In the genomic region with DNA sequence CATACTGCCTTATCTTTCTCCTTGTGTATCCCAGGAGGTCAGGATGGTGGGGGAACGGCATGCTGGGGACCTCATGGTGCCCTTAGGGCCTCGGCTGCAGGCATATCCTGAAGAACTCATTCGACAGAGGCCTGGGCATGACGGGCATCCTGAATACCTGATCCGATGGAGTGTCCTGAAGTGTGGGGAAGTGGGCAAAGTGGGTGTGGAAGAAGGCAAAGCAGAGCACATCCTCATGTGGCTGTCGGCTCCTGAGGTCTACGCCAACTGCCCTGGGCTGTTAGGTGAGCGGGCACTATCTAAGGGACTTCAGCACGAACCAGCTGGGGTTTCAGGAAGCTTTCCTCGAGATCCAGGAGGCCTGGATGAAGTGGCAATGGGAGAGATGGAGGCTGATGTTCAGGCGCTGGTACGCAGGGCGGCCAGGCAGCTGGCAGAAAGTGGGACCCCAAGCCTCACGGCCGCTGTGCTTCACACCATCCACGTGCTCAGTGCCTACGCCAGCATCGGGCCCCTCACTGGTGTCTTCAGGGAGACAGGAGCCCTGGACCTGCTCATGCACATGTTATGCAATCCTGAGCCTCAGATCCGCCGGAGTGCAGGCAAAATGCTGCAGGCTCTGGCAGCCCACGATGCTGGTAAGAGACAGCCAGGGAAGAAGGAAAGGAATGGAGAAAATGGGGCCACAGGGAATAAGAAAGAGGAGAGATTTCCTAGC, we compare ENCODE assay signal across 17 cellular contexts. TPM values are rescaled to one million over a fixed set of nuclear protein-coding genes. Genes with fewer than 3 reads are reported as not detected.
DNase-seq lines count a peak whose midpoint lies in the region; ATAC-seq and TF ChIP-seq lines count a peak whose summit lies in the region.
"Had no signal": no experiment of that assay in that cellular context is flagged by ENCODE, and none has a peak within 500 bp of the region (broad histone marks: within the 10 kb centered on the region; RNA-seq: fewer than 3 reads in every experiment).

No MANE protein-coding gene starts in this region.

- peaks cover 32% of the 10 kb centered on the region for H3K36me3 ChIP-seq in CD4-positive, CD25-positive, alpha-beta regulatory T cell (ENCODE audit: control insufficient read depth, insufficient read depth, low read length)
- H3K36me3 ChIP-seq in HCT116 (ENCODE audit: control insufficient read depth in 1 of 2, insufficient read depth in 2 of 2, low read length in 2 of 2), result peaks cover 2 to 7% of the 10 kb centered on the region in 2 experiments; a peak in 2 of 4 replicates

- CTCF ChIA-PET in HCT116 (lab: Charles Lee), result no interaction called here

- H3K4me1 Mint-ChIP-seq in CD4-positive, CD25-positive, alpha-beta regulatory T cell, result peaks cover 11 to 63% (median 40%) of the 10 kb centered on the region in 4 donors
- peaks cover 41% of the 10 kb centered on the region for H3K4me1 Mint-ChIP-seq in brain
- peaks cover 30 to 41% of the 10 kb centered on the region in 2 donors for H3K4me1 Mint-ChIP-seq in natural killer cell treated with Interleukin-12 subunit alpha and Interleukin-12 subunit beta and Interleukin-15 and Interleukin-18, amount 100 ng/mL, for 72 hours (ENCODE audit: low read depth in 2 of 2)

- H3K4me3 Mint-ChIP-seq in CD4-positive, CD25-positive, alpha-beta regulatory T cell, result peak overlapping the region; percentile 34 to 91 (median 76)
- H3K4me3 Mint-ChIP-seq in brain, result peak overlapping the region; percentile 28 to 91 (median 57)
- peak overlapping the region; percentile 99 for H3K4me3 Mint-ChIP-seq in natural killer cell treated with Interleukin-12 subunit alpha and Interleukin-12 subunit beta and Interleukin-15 and Interleukin-18, amount 100 ng/mL, for 72 hours
- H3K4me3 Mint-ChIP-seq: endodermal cell had no signal

- H3K36me3 Mint-ChIP-seq in CD4-positive, CD25-positive, alpha-beta regulatory T cell, result peaks cover 20% of the 10 kb centered on the region
- peaks cover 33% of the 10 kb centered on the region for H3K36me3 Mint-ChIP-seq in brain
- H3K36me3 Mint-ChIP-seq in natural killer cell treated with Interleukin-12 subunit alpha and Interleukin-12 subunit beta and Interleukin-15 and Interleukin-18, amount 100 ng/mL, for 72 hours, result peaks cover 7% of the 10 kb centered on the region

- intact Hi-C loops in HCT116 (cut with micrococcal nuclease), result no loop called here

- no peak for TF ChIP-seq POLR2A in HCT116 (IDR thresholded peaks at IDR 0.05; ENCODE audit: borderline replicate concordance, extremely low read depth, insufficient read depth, insufficient read length)

- H3K4me3 ChIP-seq in CD4-positive, CD25-positive, alpha-beta regulatory T cell (ENCODE audit: low read depth, low read length), result peak overlapping the region; percentile 49
- no peak overlapping the region for H3K4me3 ChIP-seq in HCT116 (replicated peaks in 1 of 2; ENCODE audit: low read depth in 1 of 2, low read length in 2 of 2)
- H3K4me3 ChIP-seq: HAP-1, prostate gland had no signal

- H3K79me2 ChIP-seq in HCT116 (ENCODE audit: insufficient read depth, low read length), result peaks cover 6% of the 10 kb centered on the region

- TF ChIP-seq CTCF in HCT116 (IDR thresholded peaks at IDR 0.05 in 2 of 3, conservative IDR thresholded peaks at IDR 0.05 in 1 of 3; ENCODE audit: borderline replicate concordance in 1 of 3, insufficient read depth in 1 of 3, low read depth in 2 of 3, low read length in 2 of 3), result no peak
- no peak for TF ChIP-seq CTCF in brain (conservative IDR thresholded peaks at IDR 0.05)

- H3K4me1 ChIP-seq in CD4-positive, CD25-positive, alpha-beta regulatory T cell (ENCODE audit: control insufficient read depth, insufficient read depth, low read length, poor library complexity, severe bottlenecking), result peaks cover 48% of the 10 kb centered on the region
- H3K4me1 ChIP-seq in HCT116 (ENCODE audit: control insufficient read depth in 1 of 2, insufficient read depth in 2 of 2, low read length in 2 of 2), result peaks cover 2 to 28% of the 10 kb centered on the region in 2 experiments; a peak in 3 of 4 replicates

- no peaks in the 10 kb centered on the region for H4K20me1 ChIP-seq in HCT116 (ENCODE audit: insufficient read depth)

- in situ Hi-C loops in G401 (cut with HindIII; ENCODE audit: low sequenced_read_pairs), result no loop called here

- H3K4me2 ChIP-seq in HCT116 (ENCODE audit: low read length), result no peak overlapping the region

- no peak for ATAC-seq in CD4-positive, CD25-positive, alpha-beta regulatory T cell (ENCODE audit: low read depth in 2 of 2)
- ATAC-seq in HCT116 (no peak), HG02623 (IDR thresholded peaks at IDR 0.05; ENCODE audit: unreplicated experiment) (no peak)
- no peak for ATAC-seq in natural killer cell treated with Interleukin-12 subunit alpha and Interleukin-12 subunit beta and Interleukin-15 and Interleukin-18, amount 100 ng/mL, for 72 hours

- no peaks in the 10 kb centered on the region for H3K9me2 ChIP-seq in HCT116 (ENCODE audit: insufficient read depth)

- H3K27ac Mint-ChIP-seq in CD4-positive, CD25-positive, alpha-beta regulatory T cell, result peak overlapping the region; percentile 30 to 89 (median 79)
- peak overlapping the region in 3 of 5 experiments; percentile 8 to 96 (median 68) for H3K27ac Mint-ChIP-seq in brain
- peak overlapping the region in 1 of 2 donors; percentile 15 for H3K27ac Mint-ChIP-seq in natural killer cell treated with Interleukin-12 subunit alpha and Interleukin-12 subunit beta and Interleukin-15 and Interleukin-18, amount 100 ng/mL, for 72 hours
- H3K27ac Mint-ChIP-seq: endodermal cell, type B pancreatic cell had no signal

- no peak for TF ChIP-seq RAD21 in HCT116 (IDR thresholded peaks at IDR 0.05; ENCODE audit: low read depth)

- H2AFZ ChIP-seq in HCT116 (ENCODE audit: low read depth, low read length, poor library complexity, severe bottlenecking), result no peak overlapping the region

- no peak overlapping the region for H3K9ac ChIP-seq in HCT116 (ENCODE audit: low read length)

- no peak overlapping the region for H3K27ac ChIP-seq in CD4-positive, CD25-positive, alpha-beta regulatory T cell (ENCODE audit: insufficient read depth, low read length, poor library complexity, severe bottlenecking)
- no peak overlapping the region for H3K27ac ChIP-seq in HCT116 (ENCODE audit: low read depth, low read length)
- H3K27ac ChIP-seq: prostate gland had no signal

- H3K9me3 ChIP-seq in CD4-positive, CD25-positive, alpha-beta regulatory T cell (ENCODE audit: control insufficient read depth in 2 of 2, low read length in 2 of 2), result no peaks in the 10 kb centered on the region
- no peaks in the 10 kb centered on the region for H3K9me3 ChIP-seq in HCT116 (ENCODE audit: control insufficient read depth in 1 of 2, insufficient read depth in 1 of 2, low read depth in 1 of 2, low read length in 2 of 2)
- H3K9me3 ChIP-seq: HAP-1, prostate gland had no signal

- POLR2A ChIA-PET in HCT116 (lab: Charles Lee), result no interaction called here

- no peaks in the 10 kb centered on the region for H3K27me3 Mint-ChIP-seq in CD4-positive, CD25-positive, alpha-beta regulatory T cell
- peaks cover 10% of the 10 kb centered on the region for H3K27me3 Mint-ChIP-seq in brain
- H3K27me3 Mint-ChIP-seq in natural killer cell treated with Interleukin-12 subunit alpha and Interleukin-12 subunit beta and Interleukin-15 and Interleukin-18, amount 100 ng/mL, for 72 hours, result no peaks in the 10 kb centered on the region
- H3K27me3 Mint-ChIP-seq: type B pancreatic cell had no signal

- DNase-seq in CD4-positive, CD25-positive, alpha-beta regulatory T cell, result no peak
- DNase-seq in HCT116 (ENCODE audit: low read depth, low spot score) (no peak), NCI-H1417 (lab: John Stamatoyannopoulos, UW) (no peak), OCI-M1 (lab: John Stamatoyannopoulos, UW) (no peak), G401 (ENCODE audit: low spot score) (no peak)
- DNase-seq in natural killer cell treated with Interleukin-12 subunit alpha and Interleukin-12 subunit beta and Interleukin-15 and Interleukin-18, amount 100 ng/mL, for 72 hours (ENCODE audit: low spot score), result no peak
- DNase-seq: activated effector memory CD4-positive, alpha-beta T cell treated with Interleukin-2 at 50 U/mL for 16 hours; C1 segment of cervical spinal cord; endodermal cell; NCI-H187 treated with DMSO at 0.1 percent for 48 hours; NCI-H69 had no signal

- RAD21 ChIA-PET in HCT116 (lab: Charles Lee; ENCODE audit: low non-redundant PET in 1 of 2, low total read pairs in 2 of 2, uncharacterized antibody in 2 of 2, unreplicated experiment in 2 of 2), result no interaction called here

- H3K27me3 ChIP-seq in CD4-positive, CD25-positive, alpha-beta regulatory T cell (ENCODE audit: control insufficient read depth, insufficient read depth, low read length), result no peaks in the 10 kb centered on the region
- no peaks in the 10 kb centered on the region for H3K27me3 ChIP-seq in HCT116 (ENCODE audit: insufficient read depth, low read length)

- BruUV-seq in HCT116 (replicated peaks; lab: Mats Ljungman, UMichigan), result TSS peak; percentile 31

- peaks cover 0 to 2% (median 0%) of the 10 kb centered on the region in 7 donors for H3K9me3 Mint-ChIP-seq in CD4-positive, CD25-positive, alpha-beta regulatory T cell
- no peaks in the 10 kb centered on the region for H3K9me3 Mint-ChIP-seq in brain
- no peaks in the 10 kb centered on the region for H3K9me3 Mint-ChIP-seq in natural killer cell treated with Interleukin-12 subunit alpha and Interleukin-12 subunit beta and Interleukin-15 and Interleukin-18, amount 100 ng/mL, for 72 hours
- H3K9me3 Mint-ChIP-seq: endodermal cell, type B pancreatic cell had no signal

RNA-seq across cellular contexts. Expression of gene CUL9, which starts 2.4 kb away (rescaled TPM):
- total RNA-seq in CD4-positive, CD25-positive, alpha-beta regulatory T cell, result 81.2 TPM
- 10 to 100 TPM; 22.5 to 26.0 (median 23.8) TPM for polyA plus RNA-seq in CD4-positive, CD25-positive, alpha-beta regulatory T cell
- total RNA-seq in HCT116 (2021; ENCODE audit: unreplicated experiment), result 36.5 TPM
- polyA plus RNA-seq in HCT116 (2012), result 24.1 and 27.1 TPM in 2 replicates
- 44.6 TPM for polyA plus RNA-seq in brain (ENCODE audit: insufficient read depth, low read depth, low replicate concordance)
- 10 to 100 TPM; 41.5 to 85.8 TPM for total RNA-seq in natural killer cell treated with Interleukin-12 subunit alpha and Interleukin-12 subunit beta and Interleukin-15 and Interleukin-18, amount 100 ng/mL, for 72 hours
- total RNA-seq in G401 (2014; rRNA removed; shearing (Covaris generic)), result 0.98 and 8.9 TPM in 2 replicates

RNA-seq across cellular contexts. Expression of gene SRF, which starts 13.4 kb away (rescaled TPM):
- 24.0 TPM for total RNA-seq in CD4-positive, CD25-positive, alpha-beta regulatory T cell
- 1 to 10 TPM; 3.3 to 5.8 (median 4.5) TPM for polyA plus RNA-seq in CD4-positive, CD25-positive, alpha-beta regulatory T cell
- total RNA-seq in HCT116 (2021; ENCODE audit: unreplicated experiment), result 28.1 TPM
- polyA plus RNA-seq in HCT116 (2012), result 28.0 and 36.9 TPM in 2 replicates
- polyA plus RNA-seq in brain (ENCODE audit: insufficient read depth, low read depth, low replicate concordance), result 16.8 TPM
- 10 to 100 TPM; 56.8 to 70.4 TPM for total RNA-seq in natural killer cell treated with Interleukin-12 subunit alpha and Interleukin-12 subunit beta and Interleukin-15 and Interleukin-18, amount 100 ng/mL, for 72 hours
- total RNA-seq in G401 (2014; rRNA removed; shearing (Covaris generic)), result 43.1 and 46.2 TPM in 2 replicates

RNA-seq across cellular contexts. Expression of gene DNPH1, which starts 44.9 kb away (rescaled TPM):
- 36.6 TPM for total RNA-seq in CD4-positive, CD25-positive, alpha-beta regulatory T cell
- 100 to 1,000 TPM; 190 to 234 (median 206) TPM for polyA plus RNA-seq in CD4-positive, CD25-positive, alpha-beta regulatory T cell
- total RNA-seq in HCT116 (2021; ENCODE audit: unreplicated experiment), result 117 TPM
- polyA plus RNA-seq in HCT116 (2012), result 174 and 177 TPM in 2 replicates
- 91.3 TPM for polyA plus RNA-seq in brain (ENCODE audit: insufficient read depth, low read depth, low replicate concordance)
- 10 to 100 TPM; 15.0 to 32.5 TPM for total RNA-seq in natural killer cell treated with Interleukin-12 subunit alpha and Interleukin-12 subunit beta and Interleukin-15 and Interleukin-18, amount 100 ng/mL, for 72 hours
- total RNA-seq in G401 (2014; rRNA removed; shearing (Covaris generic)), result 223 and 291 TPM in 2 replicates

RNA-seq across cellular contexts. Expression of gene TTBK1, which starts 58.9 kb away (rescaled TPM):
- 0.22 TPM for total RNA-seq in CD4-positive, CD25-positive, alpha-beta regulatory T cell
- polyA plus RNA-seq in CD4-positive, CD25-positive, alpha-beta regulatory T cell, result not detected
- not detected for total RNA-seq in HCT116 (2021; ENCODE audit: unreplicated experiment)
- not detected in 2 replicates for polyA plus RNA-seq in HCT116 (2012)
- 37.9 TPM for polyA plus RNA-seq in brain (ENCODE audit: insufficient read depth, low read depth, low replicate concordance)
- total RNA-seq in natural killer cell treated with Interleukin-12 subunit alpha and Interleukin-12 subunit beta and Interleukin-15 and Interleukin-18, amount 100 ng/mL, for 72 hours, result under 1 TPM; 0.75 to 0.81 TPM
- not detected in 2 replicates for total RNA-seq in G401 (2014; rRNA removed; shearing (Covaris generic))
- total RNA-seq: bronchial epithelial cell had no signal
